9 cellular contexts compared by ENCODE assay signal in genomic region chr1:54658164-54658913, GRCh38. TPM values are rescaled to one million over a fixed set of nuclear protein-coding genes. Genes with fewer than 3 reads are reported as not detected.
"Had no signal": no experiment of that assay in that cellular context is flagged by ENCODE, and none has a peak within 500 bp of the region (broad histone marks: within the 10 kb centered on the region; RNA-seq: fewer than 3 reads in every experiment).

No MANE protein-coding gene starts in this region.

- H3K27ac ChIP-seq: HL-60 had no signal

- FAIRE-seq: H1, H54 had no signal

- H3K4me3 ChIP-seq: GM23338 had no signal

- H3K4me2 ChIP-seq: GM23338 had no signal

- H2AFZ ChIP-seq: GM23338 had no signal

- ATAC-seq: GM23338 had no signal

- DNase-seq: H9, HCEC 1CT, IMR-90, KBM-7 had no signal

RNA-seq across cellular contexts. Expression of gene MROH7, which starts 16.8 kb away (rescaled TPM):
- total RNA-seq: HT1080, IMR-90 had no signal
- polyA plus RNA-seq: GM23338, IMR-90 had no signal

RNA-seq across cellular contexts. Expression of gene FAM151A, which starts 35.0 kb away (rescaled TPM):
- total RNA-seq: H1, H9, HT1080, IMR-90 had no signal
- polyA plus RNA-seq: GM23338, H1, IMR-90 had no signal
